Comparison of ENCODE assay signal across 18 cellular contexts in the genomic region with DNA sequence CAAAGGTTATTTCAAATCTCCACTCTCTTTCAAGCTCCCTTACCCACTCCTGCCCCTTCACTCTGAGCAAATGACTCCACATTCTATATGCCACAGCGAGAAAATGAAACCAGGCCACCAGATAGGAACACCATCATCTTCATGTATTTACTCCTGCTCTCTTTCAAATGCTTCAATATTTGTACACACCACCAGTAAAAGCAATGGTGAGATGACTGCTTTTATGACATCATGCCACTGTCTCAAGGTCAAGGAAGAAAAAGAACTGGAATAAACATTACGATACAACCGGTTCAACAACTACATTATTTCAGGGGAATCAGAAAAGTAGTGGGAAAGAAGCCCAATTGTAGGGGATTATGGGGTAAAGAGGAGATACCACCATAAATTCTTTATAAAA.
"Had no signal": no experiment of that assay in that cellular context is flagged by ENCODE, and none has a peak within 500 bp of the region (broad histone marks: within the 10 kb centered on the region; RNA-seq: fewer than 3 reads in every experiment).

No MANE protein-coding gene starts in this region.

- H3K27ac ChIP-seq: coronary artery, heart left ventricle, lower lobe of right lung, spleen had no signal

- DNase-seq: activated CD4-positive, alpha-beta T cell treated with anti-CD3 and anti-CD28 coated beads, Interleukin-2, amount 10 ng/mL, durations not matched to agents 7 days and 5 days; activated CD4-positive, CD25-positive, alpha-beta regulatory T cell treated with anti-CD3 and anti-CD28 coated beads, Interleukin-2, amount 50 U/mL, for 72 hours; activated naive CD4-positive, alpha-beta T cell treated with Interleukin-2 at 50 U/mL for 16 hours; activated naive CD8-positive, alpha-beta T cell treated with anti-CD3 and anti-CD28 coated beads for 36 hours; activated T-cell treated with anti-CD3 and anti-CD28 coated beads, Interleukin-2, amount 50 U/mL, for 4 hours; amygdala; cerebellar nuclear complex; heart left ventricle; lower lobe of right lung; naive B cell; spleen; stimulated activated CD4-positive, alpha-beta T cell treated with anti-CD3 and anti-CD28 coated beads, Interleukin-4, amount 100 ng/mL, for 1 hour; stimulated activated naive CD4-positive, alpha-beta T cell; T-helper 2 cell; upper lobe of right lung had no signal

- FAIRE-seq: bronchial epithelial cell, keratinocyte had no signal
